8 cellular contexts compared by ENCODE assay signal in genomic region chr19:10870955-10871603, GRCh38.
DNase-seq lines count a peak whose midpoint lies in the region; ATAC-seq and TF ChIP-seq lines count a peak whose summit lies in the region.

Gene CARM1 (plus strand): TSS chr19:10871553. CDS start chr19:10871703, 150 bp downstream.

- DNase-seq in AG10803 (ENCODE audit: low read depth): peak; percentile 98
- peak; percentile 98 for DNase-seq in NCI-H345 treated with DMSO at 0.1 percent for 48 hours (lab: John Stamatoyannopoulos, UW; ENCODE audit: unreplicated experiment)
- DNase-seq in activated CD4-positive, CD25-positive, alpha-beta regulatory T cell (lab: John Stamatoyannopoulos, UW): peak; percentile 99 to 100 (median 100)
- DNase-seq in caudate nucleus (lab: John Stamatoyannopoulos, UW): peak; percentile 75 to 100 (median 99)
- DNase-seq in iris pigment epithelial cell (ENCODE audit: low read depth): peak; percentile 98
- peak; percentile 99 for DNase-seq in stimulated activated CD4-positive, alpha-beta T cell treated with anti-CD3 and anti-CD28 coated beads, Interleukin-12 subunit alpha, Interleukin-12 subunit beta, amount 100 ng/mL, for 24 hours (ENCODE audit: low read depth in 2 of 2)

- ATAC-seq in GM19035 (IDR thresholded peaks at IDR 0.05; ENCODE audit: unreplicated experiment): peak; percentile 71
- peak; percentile 64 for ATAC-seq in HG03342 (IDR thresholded peaks at IDR 0.05; ENCODE audit: unreplicated experiment)

- TF ChIP-seq CTCF in AG10803 (conservative IDR thresholded peaks at IDR 0.05; ENCODE audit: low read length): peak; percentile 37

- peak within 1 kb of the TSS; percentile 83 for H3K4me3 ChIP-seq in AG10803 (ENCODE audit: low read length)

- H3K27ac ChIP-seq in caudate nucleus (ENCODE audit: low read depth, low read length): peak within 1 kb of the TSS; percentile 90

Comparison
In these comparisons a context has a peak if more than half of its experiments do, and no peak if none do; other contexts are left out.
1. Peak in every context shown above with its lines: DNase-seq, ATAC-seq, H3K4me3 ChIP-seq and H3K27ac ChIP-seq.